10 cellular contexts compared by ENCODE assay signal in the genomic region with DNA sequence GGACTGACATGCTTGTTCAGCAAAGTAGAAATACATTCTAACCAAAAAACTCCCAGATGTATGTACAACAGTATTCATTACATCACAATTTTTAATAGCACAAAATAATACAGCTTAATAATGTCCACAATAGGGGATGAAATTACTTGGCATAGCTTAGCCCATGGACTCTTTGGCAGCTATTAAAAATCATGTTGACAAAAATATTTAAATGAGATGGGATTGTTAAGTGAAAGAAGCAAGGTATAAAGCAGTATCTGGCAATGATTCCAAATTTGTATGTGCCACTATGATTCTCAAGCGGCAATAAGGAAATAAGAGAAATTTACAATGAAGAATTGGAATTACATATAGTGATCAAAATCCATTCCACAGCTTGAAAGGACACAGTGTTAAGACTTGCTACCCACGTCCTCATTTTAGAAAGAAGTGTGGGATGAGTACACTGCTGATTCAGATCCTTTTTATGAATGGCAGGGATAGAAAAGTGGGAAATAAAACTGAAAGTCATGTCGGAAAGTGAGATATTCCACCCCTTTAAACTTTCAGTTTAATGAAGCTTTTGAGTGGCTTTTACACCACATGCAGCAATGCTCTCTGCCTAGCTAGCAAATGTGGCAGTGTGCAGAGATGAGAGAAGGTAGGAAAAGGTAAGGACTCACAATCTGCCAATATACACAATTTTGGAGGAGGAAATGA. TPM values are rescaled to one million over a fixed set of nuclear protein-coding genes. Genes with fewer than 3 reads are reported as not detected.
DNase-seq lines count a peak whose midpoint lies in the region; TF ChIP-seq lines count a peak whose summit lies in the region.
"Had no signal": no experiment of that assay in that cellular context is flagged by ENCODE, and none has a peak within 500 bp of the region (broad histone marks: within the 10 kb centered on the region; RNA-seq: fewer than 3 reads in every experiment).

No MANE protein-coding gene starts in this region.

- H3K9me3 ChIP-seq in mucosa of stomach (ENCODE audit: control insufficient read depth, low read length) (no peaks in the 10 kb centered on the region), transverse colon (no peaks in the 10 kb centered on the region)

- TF ChIP-seq CTCF in choroid plexus epithelial cell (conservative IDR thresholded peaks at IDR 0.05; ENCODE audit: low read depth, low read length) (no peak), transverse colon (IDR thresholded peaks at IDR 0.05) (no peak)

- H3K4me1 ChIP-seq in mucosa of stomach (ENCODE audit: control insufficient read depth, insufficient read depth, low read length): peaks cover 9% of the 10 kb centered on the region
- peaks cover 0 to 34% (median 13%) of the 10 kb centered on the region in 4 donors for H3K4me1 ChIP-seq in transverse colon

- H3K9ac ChIP-seq in mucosa of stomach (ENCODE audit: low read length): peak overlapping the region; percentile 78

- in situ Hi-C loops in transverse colon (cut with MboI; ENCODE audit: low pct_ligation_motif_present in 1 of 4, low pct_unique_long_range_greater_than_20kb in 1 of 4, low sequenced_read_pairs in 3 of 4): loop anchor here in 2 of 4 donors (25.0 kb wide), 3 partner anchors 106 to 306 kb away; no protein-coding TSS in a partner anchor

- H3K4me3 ChIP-seq in choroid plexus epithelial cell (ENCODE audit: low read depth, low read length): peak overlapping the region; percentile 76
- peak overlapping the region; percentile 53 for H3K4me3 ChIP-seq in mucosa of stomach (ENCODE audit: low read length)
- peak overlapping the region in 3 of 4 donors; percentile 52 to 91 (median 80) for H3K4me3 ChIP-seq in transverse colon

- no peaks in the 10 kb centered on the region for H3K36me3 ChIP-seq in mucosa of stomach (ENCODE audit: control insufficient read depth, insufficient read depth, low read length)
- no peaks in the 10 kb centered on the region for H3K36me3 ChIP-seq in transverse colon

- intact Hi-C loops in transverse colon (cut with DNase I; ENCODE audit: low total_unique reads): no loop called here

- peak overlapping the region; percentile 88 to 94 (median 92) for H3K27ac ChIP-seq in transverse colon

- 17 to 19% methylated on average over 3 of the region's 3 CpGs for WGBS in transverse colon (ENCODE audit: low coverage in 1 of 2), 2 donors

- no peak for TF ChIP-seq EP300 in transverse colon (IDR thresholded peaks at IDR 0.05; ENCODE audit: low read depth)

- H3K27me3 ChIP-seq in mucosa of stomach (ENCODE audit: control insufficient read depth, insufficient read depth, low read length) (no peaks in the 10 kb centered on the region), transverse colon (no peaks in the 10 kb centered on the region)

- DNase-seq in NCI-H1417 (lab: John Stamatoyannopoulos, UW) (peak in 2 of 3 experiments; percentile 13 to 59), NCI-H1417 treated with DMSO at 0.1 percent for 48 hours (lab: John Stamatoyannopoulos, UW) (no peak), choroid plexus epithelial cell (ENCODE audit: low read depth) (no peak), transverse colon (no peak), NCI-H2171 treated with DMSO at 0.1 percent for 48 hours (lab: John Stamatoyannopoulos, UW) (no peak), mucosa of gallbladder (ENCODE audit: low spot score) (no peak), T1000 (lab: John Stamatoyannopoulos, UW) (no peak)
- DNase-seq: cortex of kidney; stimulated activated CD4-positive, alpha-beta T cell treated with anti-CD3 and anti-CD28 coated beads, Interleukin-12 subunit alpha, Interleukin-12 subunit beta, amount 100 ng/mL, for 4 hours had no signal

- TF ChIP-seq POLR2A in transverse colon (IDR thresholded peaks at IDR 0.05): no peak

RNA-seq across cellular contexts. Expression of gene GAREM1, which starts 2.4 kb away (rescaled TPM):
- total RNA-seq in transverse colon: 10 to 100 TPM in 3 of 4 donors, 1 to 10 TPM in 1; 7.9 to 47.6 (median 25.9) TPM
- 10.7 TPM for total RNA-seq in mucosa of gallbladder

Comparison
In these comparisons a context has a peak if more than half of its experiments do, and no peak if none do; other contexts are left out.
1. DNase-seq: peak in NCI-H1417 (2 of 3); none in NCI-H1417 treated with DMSO at 0.1 percent for 48 hours (single experiment), choroid plexus epithelial cell (single experiment), transverse colon (single experiment), NCI-H2171 treated with DMSO at 0.1 percent for 48 hours (single experiment), mucosa of gallbladder (single experiment) and T1000 (single experiment).
2. Peak in every context shown above with its lines, with median percentiles within 50 percentile points of each other: H3K4me3 ChIP-seq.